In the genomic region with DNA sequence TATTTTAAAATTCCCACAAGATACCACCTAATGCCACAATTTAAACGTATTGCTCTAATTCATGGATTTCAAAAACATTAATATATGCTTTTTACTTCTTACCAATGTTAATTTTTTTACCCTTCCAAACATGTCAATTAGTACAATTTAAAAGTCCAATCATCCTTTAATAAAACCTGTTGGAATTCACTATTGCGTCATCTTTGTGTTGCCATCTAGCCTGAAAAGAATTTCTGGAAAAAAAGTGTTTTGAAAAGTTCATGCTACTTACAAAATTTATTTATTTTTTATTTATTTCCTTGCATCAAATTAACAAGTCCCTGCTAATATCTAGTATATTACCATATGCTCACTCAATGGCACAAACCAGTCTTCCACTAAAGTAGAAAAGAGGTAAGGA, we compare ENCODE assay signal across 7 cellular contexts. TPM values are rescaled to one million over a fixed set of nuclear protein-coding genes. Genes with fewer than 3 reads are reported as not detected.
DNase-seq lines count a peak whose midpoint lies in the region; ATAC-seq and TF ChIP-seq lines count a peak whose summit lies in the region.
"Not testable (repeated sequence)": the region's sequence is repeated elsewhere in the genome, so short reads cannot be mapped to it uniquely, and the experiment has no call there.

No MANE protein-coding gene starts in this region.

- TF ChIP-seq EP300 in SK-N-SH (IDR thresholded peaks at IDR 0.05; ENCODE audit: borderline replicate concordance in 1 of 2, low read depth in 1 of 2, low read length in 1 of 2): not testable (repeated sequence)

- not testable (repeated sequence) for TF ChIP-seq POLR2A in right lobe of liver (IDR thresholded peaks at IDR 0.05)

- intact Hi-C loops in mammary epithelial cell (cut with micrococcal nuclease); right lobe of liver (cut with DNase I): not testable (repeated sequence)

- H3K4me2 ChIP-seq in SK-N-SH: 0 out of 2 replicates have a peak overlapping the region, but pooled peaks have one; percentile 19
- not testable (repeated sequence) for H3K4me2 ChIP-seq in mammary epithelial cell (ENCODE audit: insufficient read depth, low read depth, low read length)

- peaks cover 55% of the 10 kb centered on the region for H3K79me2 ChIP-seq in SK-N-SH (ENCODE audit: insufficient read depth)
- H3K79me2 ChIP-seq in mammary epithelial cell (ENCODE audit: insufficient read depth, low read length): peaks cover 39% of the 10 kb centered on the region

- POLR2A ChIA-PET in SK-N-SH (lab: Yijun Ruan, JAX): not testable (repeated sequence)

- H4K20me1 ChIP-seq in SK-N-SH (ENCODE audit: insufficient read depth): peaks cover 27% of the 10 kb centered on the region
- H4K20me1 ChIP-seq in mammary epithelial cell (ENCODE audit: insufficient read depth, low read length): not testable (repeated sequence)

- not testable (repeated sequence) for H3K27me3 ChIP-seq in SK-N-SH (ENCODE audit: insufficient read depth); mammary epithelial cell (ENCODE audit: insufficient read depth, low read length); right lobe of liver

- dilution Hi-C loops in mammary epithelial cell (cut with HindIII; ENCODE audit: low sequenced_read_pairs): not testable (repeated sequence)

- H3K27ac ChIP-seq in C4-2B (peak overlapping the region; percentile 32; the same call in 1 of the 2 replicates), mammary epithelial cell (ENCODE audit: insufficient read depth, low read depth, low read length) (peak overlapping the region; percentile 35), right lobe of liver (peak overlapping the region in 2 of 3 donors; percentile 50 to 57)
- not testable (repeated sequence) for H3K27ac ChIP-seq in SK-N-SH (ENCODE audit: low read depth in 2 of 2, low read length in 1 of 2)

- H3K36me3 ChIP-seq in SK-N-SH (replicated peaks in 1 of 2; ENCODE audit: control insufficient read depth in 1 of 2, insufficient read depth in 2 of 2, low read length in 1 of 2); mammary epithelial cell (ENCODE audit: insufficient read depth, low read length); right lobe of liver: not testable (repeated sequence)

- not testable (repeated sequence) for TF ChIP-seq CTCF in C4-2B (conservative IDR thresholded peaks at IDR 0.05); LNCaP clone FGC (IDR thresholded peaks at IDR 0.05; ENCODE audit: control insufficient read depth, extremely low read depth, insufficient read depth); SK-N-SH (IDR thresholded peaks at IDR 0.05); mammary epithelial cell (conservative IDR thresholded peaks at IDR 0.05 in 1 of 2, IDR thresholded peaks at IDR 0.05 in 1 of 2; ENCODE audit: extremely low read depth in 1 of 2, insufficient read depth in 1 of 2, low read depth in 1 of 2, low read length in 2 of 2); fibroblast of the aortic adventitia (IDR thresholded peaks at IDR 0.05; ENCODE audit: insufficient read depth, low read length); right lobe of liver (IDR thresholded peaks at IDR 0.05); retinal pigment epithelial cell (conservative IDR thresholded peaks at IDR 0.05; ENCODE audit: low read depth, low read length)

- in situ Hi-C loops in mammary epithelial cell (cut with MboI; ENCODE audit: low sequenced_read_pairs in 2 of 2): not testable (repeated sequence)

- not testable (repeated sequence) for H2AFZ ChIP-seq in SK-N-SH (ENCODE audit: low read depth); mammary epithelial cell (ENCODE audit: low read depth, low read length)

- not testable (repeated sequence) for DNase-seq in LNCaP clone FGC (ENCODE audit: low read depth); SK-N-SH; mammary epithelial cell; right lobe of liver; retinal pigment epithelial cell (ENCODE audit: low read depth)
- DNase-seq in fibroblast of the aortic adventitia (ENCODE audit: low read depth): peak; percentile 10

- not testable (repeated sequence) for ATAC-seq in right lobe of liver

- WGBS in SK-N-SH (ENCODE audit: low lambda C conversion rate): 42% methylated on average over 2 of the region's 2 CpGs
- 50% methylated on average over 2 of the region's 2 CpGs for WGBS in mammary epithelial cell (ENCODE audit: low coverage, missing lambda C conversion rate)
- 45% methylated on average over 2 of the region's 2 CpGs for WGBS in right lobe of liver (ENCODE audit: insufficient coverage, low coverage, low lambda C conversion rate, missing lambda C conversion rate)

- TF ChIP-seq RAD21 in SK-N-SH (IDR thresholded peaks at IDR 0.05; ENCODE audit: low read length): not testable (repeated sequence)

- H3F3A ChIP-seq in SK-N-SH (replicated peaks; ENCODE audit: insufficient read depth): not testable (repeated sequence)

- not testable (repeated sequence) for H3K9me2 ChIP-seq in SK-N-SH

- not testable (repeated sequence) for H3K4me1 ChIP-seq in SK-N-SH (ENCODE audit: control insufficient read depth in 1 of 2, insufficient read depth in 2 of 2, low read depth in 1 of 2, low read length in 1 of 2); mammary epithelial cell (ENCODE audit: insufficient read depth, low read length); right lobe of liver

- TSS peak; percentile 31 for BruUV-seq in mammary epithelial cell (replicated peaks; lab: Mats Ljungman, UMichigan)

- H3K4me3 ChIP-seq in LNCaP clone FGC (ENCODE audit: low read depth, low read length) (peak overlapping the region; percentile 11; the same call in 1 of the 2 replicates), mammary epithelial cell (replicated peaks in 1 of 3; ENCODE audit: insufficient read depth in 1 of 3, low read depth in 2 of 3, low read length in 3 of 3) (peak overlapping the region in 1 of 3 experiments; percentile 16), fibroblast of the aortic adventitia (ENCODE audit: low read depth, low read length) (peak overlapping the region; percentile 17), right lobe of liver (peak overlapping the region in 1 of 3 donors; percentile 9), retinal pigment epithelial cell (ENCODE audit: low read length) (peak overlapping the region; percentile 20)
- H3K4me3 ChIP-seq in SK-N-SH (ENCODE audit: low read depth in 2 of 2, low read length in 1 of 2): not testable (repeated sequence)

- H3K9me3 ChIP-seq in SK-N-SH; mammary epithelial cell (replicated peaks; ENCODE audit: insufficient read depth, low read length); right lobe of liver: not testable (repeated sequence)

- not testable (repeated sequence) for H3K9ac ChIP-seq in SK-N-SH; mammary epithelial cell (ENCODE audit: insufficient read depth, low read length)

- CTCF ChIA-PET in SK-N-SH (lab: Yijun Ruan, JAX); mammary epithelial cell (lab: Charles Lee; ENCODE audit: low non-redundant PET): not testable (repeated sequence)

RNA-seq across cellular contexts. Expression of gene MRPL45, which starts 42.6 kb away (rescaled TPM):
- polyA plus RNA-seq in SK-N-SH (2012; rRNA removed) (35.5 and 42.8 TPM in 2 replicates), mammary epithelial cell (47.0 TPM)
- polyA plus RNA-seq in SK-N-SH (2012; cell fraction: cytosol; rRNA removed): 45.2 and 48.4 TPM in 2 replicates
- polyA plus RNA-seq in SK-N-SH (2012; cell fraction: nucleus; rRNA removed): 19.9 and 25.2 TPM in 2 replicates
- total RNA-seq in mammary epithelial cell (10 to 100 TPM; 30.7 to 34.1 TPM), fibroblast of the aortic adventitia (ENCODE audit: low replicate concordance) (34.1 and 42.2 TPM in 2 replicates), right lobe of liver (10 to 100 TPM; 18.1 to 25.8 (median 20.1) TPM)
- polyA minus RNA-seq in mammary epithelial cell: 29.5 TPM
